2 cellular contexts compared by ENCODE assay signal in the genomic region with DNA sequence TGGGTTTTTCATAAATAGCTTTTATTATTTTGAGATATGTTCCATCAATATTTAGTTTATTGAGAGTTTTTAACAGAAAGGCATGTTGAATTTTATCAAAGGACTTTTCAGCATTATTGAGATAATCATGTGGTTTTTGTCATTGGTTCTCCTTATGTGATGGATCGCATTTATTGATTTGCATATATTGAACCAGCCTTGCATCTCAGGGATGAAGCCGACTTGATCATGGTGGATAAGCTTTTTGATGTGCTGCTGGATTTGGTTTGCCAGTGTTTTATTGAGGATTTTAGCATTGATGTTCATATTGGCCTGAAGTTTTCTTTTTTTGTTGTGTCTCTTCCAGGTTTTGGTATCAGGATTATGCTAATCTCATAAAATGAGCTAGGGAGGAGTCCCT. TPM values are rescaled to one million over a fixed set of nuclear protein-coding genes. Genes with fewer than 3 reads are reported as not detected.
"Had no signal": no experiment of that assay in that cellular context is flagged by ENCODE, and none has a peak within 500 bp of the region (broad histone marks: within the 10 kb centered on the region; RNA-seq: fewer than 3 reads in every experiment).

No MANE protein-coding gene starts in this region.

RNA-seq across cellular contexts. Expression of a gene that starts 12.8 kb away (rescaled TPM):
- total RNA-seq: HepG2, HT-29 had no signal
- polyA plus RNA-seq: HepG2 had no signal
